17 cellular contexts compared by ENCODE assay signal in the genomic region with DNA sequence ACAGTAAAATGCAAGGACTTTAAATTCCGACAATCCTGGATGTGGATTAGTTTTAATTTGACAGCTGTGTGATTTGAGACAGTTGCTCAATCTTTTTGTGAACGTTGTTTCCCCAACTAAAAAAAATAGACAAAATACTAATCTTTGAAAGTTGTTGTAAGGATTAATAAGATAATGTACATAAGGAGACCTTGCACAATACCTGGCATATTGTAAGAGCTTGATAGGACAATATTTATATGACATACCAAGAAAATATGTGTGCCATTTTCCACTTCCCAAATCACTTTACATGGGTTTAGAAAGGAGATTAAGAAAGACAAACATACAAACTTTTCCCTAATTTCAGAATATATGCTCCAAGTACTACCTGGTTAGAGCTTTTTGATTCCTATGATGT. TPM values are rescaled to one million over a fixed set of nuclear protein-coding genes. Genes with fewer than 3 reads are reported as not detected.
A peak's percentile ranks its signal among the peaks of the same experiment; 100 is the strongest.
DNase-seq lines count a peak whose midpoint lies in the region; ATAC-seq and TF ChIP-seq lines count a peak whose summit lies in the region.
"Had no signal": no experiment of that assay in that cellular context is flagged by ENCODE, and none has a peak within 500 bp of the region (broad histone marks: within the 10 kb centered on the region; RNA-seq: fewer than 3 reads in every experiment).

No MANE protein-coding gene starts in this region.

- H3K9me3 ChIP-seq in SJCRH30 (replicated peaks) (no peaks in the 10 kb centered on the region), ascending aorta (no peaks in the 10 kb centered on the region)
- H3K9me3 ChIP-seq: Peyer's patch had no signal

- H3K36me3 ChIP-seq in SJCRH30 (no peaks in the 10 kb centered on the region), ascending aorta (no peaks in the 10 kb centered on the region)
- H3K36me3 ChIP-seq: BLaER1, Peyer's patch had no signal

- H3K27ac ChIP-seq in SJCRH30 (peak overlapping the region; percentile 57), ascending aorta (no peak overlapping the region)
- H3K27ac ChIP-seq: BLaER1, Peyer's patch had no signal

- H3K27me3 ChIP-seq in SJCRH30 = no peaks in the 10 kb centered on the region
- H3K27me3 ChIP-seq in ascending aorta = no peaks in the 10 kb centered on the region
- H3K27me3 ChIP-seq: BLaER1, Peyer's patch had no signal

- intact Hi-C loops in ascending aorta (cut with DNase I) = no loop called here

- TF ChIP-seq CTCF in retinal pigment epithelial cell (conservative IDR thresholded peaks at IDR 0.05; ENCODE audit: low read depth, low read length) (no peak), ascending aorta (IDR thresholded peaks at IDR 0.05) (no peak)

- in situ Hi-C loops in G401 (cut with HindIII; ENCODE audit: low sequenced_read_pairs) = no loop called here

- no peak for ATAC-seq in GM18520 (IDR thresholded peaks at IDR 0.05; ENCODE audit: unreplicated experiment)
- ATAC-seq: GM12878, Right ventricle myocardium inferior had no signal

- DNase-seq in G401 (ENCODE audit: low spot score) (peak; percentile 27), SJCRH30 (no peak), fibroblast of gingiva (ENCODE audit: low read depth) (peak; percentile 38), retinal pigment epithelial cell (ENCODE audit: low read depth) (peak; percentile 40), NCI-H446 treated with DMSO at 0.1 percent for 48 hours (lab: John Stamatoyannopoulos, UW) (no peak), ascending aorta (ENCODE audit: low spot score in 2 of 2) (no peak), nucleus accumbens (lab: John Stamatoyannopoulos, UW) (no peak)
- DNase-seq: CD4-positive, alpha-beta memory T cell; GOT3; NCI-H1417 treated with DMSO at 0.1 percent for 48 hours; NCI-H1930; NCI-H345; Peyer's patch had no signal

- H3K4me3 ChIP-seq in SJCRH30 (no peak overlapping the region), retinal pigment epithelial cell (ENCODE audit: low read length) (no peak overlapping the region), ascending aorta (no peak overlapping the region)
- H3K4me3 ChIP-seq: BLaER1, GM12878, Peyer's patch had no signal

- H3K4me1 ChIP-seq in SJCRH30 = peaks cover 46% of the 10 kb centered on the region
- no peaks in the 10 kb centered on the region for H3K4me1 ChIP-seq in ascending aorta
- H3K4me1 ChIP-seq: Peyer's patch had no signal

RNA-seq across cellular contexts. Expression of a gene that starts 25.3 kb away (rescaled TPM):
- 10.8 and 18.5 TPM in 2 replicates for total RNA-seq in G401 (2014; rRNA removed; shearing (Covaris generic))
- total RNA-seq in SJCRH30 (2014; rRNA removed; shearing (Covaris generic)) = 27.6 and 33.4 TPM in 2 replicates
- total RNA-seq in ascending aorta = 30.1 TPM

Comparison
In these comparisons a context has a peak if more than half of its experiments do, and no peak if none do; other contexts are left out.
1. DNase-seq: peak in G401 (single experiment), fibroblast of gingiva (single experiment) and retinal pigment epithelial cell (single experiment); none in SJCRH30 (0 of 2), NCI-H446 treated with DMSO at 0.1 percent for 48 hours (single experiment), ascending aorta (0 of 2) and nucleus accumbens (0 of 56).